Comparison of ENCODE assay signal across 9 cellular contexts in genomic region chr4:102623622-102624021, GRCh38.
DNase-seq lines count a peak whose midpoint lies in the region; ATAC-seq and TF ChIP-seq lines count a peak whose summit lies in the region.
"Had no signal": no experiment of that assay in that cellular context is flagged by ENCODE, and none has a peak within 500 bp of the region (broad histone marks: within the 10 kb centered on the region; RNA-seq: fewer than 3 reads in every experiment).

No MANE protein-coding gene starts in this region.

- TF ChIP-seq POLR2A in upper lobe of left lung (IDR thresholded peaks at IDR 0.05) (no peak), gastrocnemius medialis (IDR thresholded peaks at IDR 0.05) (no peak)

- ATAC-seq in PC-3 = no peak
- ATAC-seq in GM19467 (IDR thresholded peaks at IDR 0.05; ENCODE audit: unreplicated experiment) = no peak
- ATAC-seq in upper lobe of left lung (ENCODE audit: low FRiP score in 2 of 2) = no peak
- ATAC-seq in gastrocnemius medialis = no peak

- peak; percentile 80 for DNase-seq in A673 (ENCODE audit: low spot score)
- peak; percentile 24 for DNase-seq in GM03348 (ENCODE audit: low spot score)
- peak; percentile 40 for DNase-seq in PC-3
- peak; percentile 11 for DNase-seq in fibroblast of peridontal ligament (ENCODE audit: extremely low read depth)
- DNase-seq in upper lobe of left lung = no peak
- DNase-seq in epidermal melanocyte (ENCODE audit: insufficient read length, low spot score) = no peak
- no peak for DNase-seq in gastrocnemius medialis
- DNase-seq: SHP77 treated with DMSO at 0.1 percent for 48 hours had no signal

- H3K4me3 ChIP-seq in A673 (ENCODE audit: low read depth, low read length, poor library complexity, severe bottlenecking) (no peak overlapping the region), PC-3 (ENCODE audit: low read length) (no peak overlapping the region), upper lobe of left lung (no peak overlapping the region), gastrocnemius medialis (no peak overlapping the region)

- no peak overlapping the region for H3K9ac ChIP-seq in PC-3 (ENCODE audit: low read length)

- H3K4me1 ChIP-seq in A673 (ENCODE audit: insufficient read depth, low read length, poor library complexity, severe bottlenecking) = peaks cover 8% of the 10 kb centered on the region
- peaks cover 44% of the 10 kb centered on the region for H3K4me1 ChIP-seq in PC-3 (ENCODE audit: insufficient read depth, low read length)
- peaks cover 0 to 7% (median 0%) of the 10 kb centered on the region in 4 donors for H3K4me1 ChIP-seq in upper lobe of left lung
- peaks cover 0 to 4% of the 10 kb centered on the region in 2 donors for H3K4me1 ChIP-seq in gastrocnemius medialis

- H3F3A ChIP-seq in PC-3 (ENCODE audit: low read length, unreplicated experiment) = peaks cover 8% of the 10 kb centered on the region

- TF ChIP-seq CTCF in A673 (conservative IDR thresholded peaks at IDR 0.05; ENCODE audit: low read depth, low read length) (peak; percentile 49), PC-3 (conservative IDR thresholded peaks at IDR 0.05; ENCODE audit: low read depth, low read length) (peak; percentile 29; the same call in 1 of the 2 replicates), upper lobe of left lung (IDR thresholded peaks at IDR 0.05) (no peak), gastrocnemius medialis (IDR thresholded peaks at IDR 0.05 in 4 of 5, conservative IDR thresholded peaks at IDR 0.05 in 1 of 5) (no peak)

- intact Hi-C loops in A673 (cut with micrococcal nuclease; ENCODE audit: unreplicated experiment) = loop anchor here (5.0 to 10.0 kb wide), 4 partner anchors 141 to 469 kb away; partner anchors contain the start of genes MANBA and UBE2D3
- intact Hi-C loops in PC-3 (cut with micrococcal nuclease) = no loop called here
- intact Hi-C loops in gastrocnemius medialis (cut with DNase I; ENCODE audit: low total_unique reads) = loop anchor here (10.0 kb wide), 2 partner anchors 179 to 241 kb away; partner anchors contain the start of gene CISD2

- H3K36me3 ChIP-seq in A673 (ENCODE audit: insufficient read depth, low read length, poor library complexity, severe bottlenecking) (no peaks in the 10 kb centered on the region), PC-3 (ENCODE audit: low read depth, low read length) (no peaks in the 10 kb centered on the region), upper lobe of left lung (no peaks in the 10 kb centered on the region), gastrocnemius medialis (no peaks in the 10 kb centered on the region)

- in situ Hi-C loops in gastrocnemius medialis (cut with MboI; ENCODE audit: low sequenced_read_pairs in 4 of 4) = loop anchor here (5.0 to 25.0 kb wide), 5 partner anchors 179 to 481 kb away; partner anchors contain the start of gene BDH2 (in 2 of the 4)

- CTCF ChIA-PET in A673 (lab: Charles Lee) = interaction anchor here (0.6 to 1.1 kb wide), 3 partner anchors 174 to 387 kb away, joined by 3 to 4 read pairs (median 3); no protein-coding TSS in a partner anchor
- CTCF ChIA-PET in PC-3 (lab: Charles Lee) = interaction anchor here (0.7 kb wide), 1 partner anchor 188 kb away, joined by 3 read pairs; no protein-coding TSS in a partner anchor

- no peaks in the 10 kb centered on the region for H4K20me1 ChIP-seq in PC-3 (ENCODE audit: low read length)

- no peak overlapping the region for H2AFZ ChIP-seq in PC-3 (ENCODE audit: low read length)

- no peak overlapping the region for H3K4me2 ChIP-seq in PC-3 (ENCODE audit: low read length)

- no TSS peak for BruUV-seq in A673 (replicated peaks; lab: Mats Ljungman, UMichigan)
- no TSS peak for BruUV-seq in PC-3 (replicated peaks; lab: Mats Ljungman, UMichigan)

- H3K9me2 ChIP-seq in PC-3 (replicated peaks; ENCODE audit: low read length) = no peaks in the 10 kb centered on the region

- no peak for TF ChIP-seq EP300 in upper lobe of left lung (IDR thresholded peaks at IDR 0.05)

- no peaks in the 10 kb centered on the region for H3K9me3 ChIP-seq in A673 (ENCODE audit: low read depth, low read length, poor library complexity, severe bottlenecking)
- no peaks in the 10 kb centered on the region for H3K9me3 ChIP-seq in PC-3 (ENCODE audit: low read length)
- no peaks in the 10 kb centered on the region for H3K9me3 ChIP-seq in upper lobe of left lung
- no peaks in the 10 kb centered on the region for H3K9me3 ChIP-seq in gastrocnemius medialis

- H3K27ac ChIP-seq in A673 (ENCODE audit: low read depth, low read length, poor library complexity, severe bottlenecking) = no peak overlapping the region
- H3K27ac ChIP-seq in PC-3 (ENCODE audit: low read length) = no peak overlapping the region
- no peak overlapping the region for H3K27ac ChIP-seq in upper lobe of left lung
- H3K27ac ChIP-seq in gastrocnemius medialis = no peak overlapping the region

- no peaks in the 10 kb centered on the region for H3K79me2 ChIP-seq in PC-3 (ENCODE audit: low read length)

- POLR2A ChIA-PET in A673 (lab: Charles Lee; ENCODE audit: low non-redundant PET) = no interaction called here
- POLR2A ChIA-PET in PC-3 (lab: Charles Lee; ENCODE audit: unreplicated experiment) = no interaction called here

- no peaks in the 10 kb centered on the region for H3K27me3 ChIP-seq in A673 (replicated peaks; ENCODE audit: insufficient read depth, low read depth, low read length, poor library complexity)
- no peaks in the 10 kb centered on the region for H3K27me3 ChIP-seq in PC-3 (ENCODE audit: low read length)
- H3K27me3 ChIP-seq in upper lobe of left lung = no peaks in the 10 kb centered on the region
- H3K27me3 ChIP-seq in gastrocnemius medialis = no peaks in the 10 kb centered on the region

- 48 to 72% methylated on average over 5 of the region's 5 CpGs for WGBS in upper lobe of left lung, 2 donors

Comparison
In these comparisons a context has a peak if more than half of its experiments do, and no peak if none do; other contexts are left out.
1. DNase-seq: peak in A673 (single experiment), GM03348 (single experiment), PC-3 (single experiment) and fibroblast of peridontal ligament (single experiment); none in upper lobe of left lung (0 of 2), epidermal melanocyte (single experiment) and gastrocnemius medialis (0 of 2).
2. CTCF ChIP-seq: peak in A673 (single experiment) and PC-3 (single experiment); none in upper lobe of left lung (0 of 6) and gastrocnemius medialis (0 of 5).